Comparison of ENCODE assay signal across 27 cellular contexts in the genomic region with DNA sequence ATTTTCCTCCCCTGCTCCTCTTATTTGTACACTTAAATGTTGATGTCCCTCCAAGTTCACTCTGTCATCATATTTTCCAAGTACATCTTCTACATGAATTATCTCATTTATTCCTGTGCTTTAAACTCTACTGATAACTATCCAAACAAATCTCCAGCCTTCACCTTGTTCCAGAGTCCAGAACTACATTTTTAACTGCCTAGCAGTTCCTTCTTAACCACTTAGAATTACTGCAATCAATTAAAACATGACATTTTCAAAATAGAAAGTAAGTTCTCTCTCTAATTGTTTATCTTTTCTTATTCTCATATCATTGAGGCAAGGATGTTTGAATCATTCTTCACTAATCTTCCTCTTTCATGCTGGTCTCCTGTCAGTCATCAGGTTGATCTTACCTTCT.
"Had no signal": no experiment of that assay in that cellular context is flagged by ENCODE, and none has a peak within 500 bp of the region (broad histone marks: within the 10 kb centered on the region; RNA-seq: fewer than 3 reads in every experiment).

No MANE protein-coding gene starts in this region.

- H3K9me3 ChIP-seq: colonic mucosa, esophagus muscularis mucosa, esophagus squamous epithelium, gastrocnemius medialis, gastroesophageal sphincter, heart left ventricle, heart right ventricle had no signal

- DNase-seq: colonic mucosa; cortex of kidney; dermis blood vessel endothelial cell; dorsolateral prefrontal cortex; effector CD4-positive, alpha-beta T cell; effector CD8-positive, alpha-beta T cell; effector memory CD4-positive, alpha-beta T cell; effector memory CD8-positive, alpha-beta T cell; endodermal cell; erythroblast; esophagus squamous epithelium; foreskin fibroblast; foreskin keratinocyte; foreskin melanocyte; gastrocnemius medialis; glutamatergic neuron; head of caudate nucleus; heart left ventricle; heart right ventricle had no signal

- H3K27me3 Mint-ChIP-seq: dendritic cell treated with granulocyte-macrophage colony-stimulating factor and Interleukin-4, amounts not matched to agents 40 ng/mL and 50 ng/mL, for 4 days; effector memory CD8-positive, alpha-beta T cell had no signal

- FAIRE-seq: colon, endothelial cell of umbilical vein, frontal cortex had no signal

- H3K9me3 Mint-ChIP-seq: dendritic cell treated with granulocyte-macrophage colony-stimulating factor and Interleukin-4, amounts not matched to agents 40 ng/mL and 50 ng/mL, for 4 days; effector memory CD8-positive, alpha-beta T cell; endodermal cell had no signal

- H3K27ac Mint-ChIP-seq: dendritic cell treated with granulocyte-macrophage colony-stimulating factor and Interleukin-4, amounts not matched to agents 40 ng/mL and 50 ng/mL, for 4 days; effector memory CD8-positive, alpha-beta T cell; endodermal cell had no signal

- H3K36me3 ChIP-seq: colonic mucosa, esophagus muscularis mucosa, esophagus squamous epithelium, gastrocnemius medialis, gastroesophageal sphincter, heart left ventricle, heart right ventricle had no signal

- H3K4me3 ChIP-seq: colonic mucosa, coronary artery, dorsolateral prefrontal cortex, esophagus muscularis mucosa, esophagus squamous epithelium, gastrocnemius medialis, gastroesophageal sphincter, heart left ventricle, heart right ventricle had no signal

- H3K27me3 ChIP-seq: colonic mucosa, dorsolateral prefrontal cortex, esophagus muscularis mucosa, esophagus squamous epithelium, foreskin keratinocyte, gastrocnemius medialis, gastroesophageal sphincter, heart left ventricle, heart right ventricle had no signal

- H3K4me1 ChIP-seq: colonic mucosa, esophagus squamous epithelium, gastrocnemius medialis, gastroesophageal sphincter, heart left ventricle, heart right ventricle had no signal

- H3K27ac ChIP-seq: colonic mucosa, coronary artery, dorsolateral prefrontal cortex, epithelial cell of prostate, esophagus muscularis mucosa, esophagus squamous epithelium, foreskin keratinocyte, gastrocnemius medialis, gastroesophageal sphincter, heart left ventricle, heart right ventricle had no signal

- H3K4me3 Mint-ChIP-seq: dendritic cell treated with granulocyte-macrophage colony-stimulating factor and Interleukin-4, amounts not matched to agents 40 ng/mL and 50 ng/mL, for 4 days; effector memory CD8-positive, alpha-beta T cell; endodermal cell had no signal
